ENCODE assay signal across 13 cellular contexts in genomic region chr13:107271226-107271625, GRCh38.
A peak's percentile ranks its signal among the peaks of the same experiment; 100 is the strongest.
DNase-seq lines count a peak whose midpoint lies in the region; ATAC-seq and TF ChIP-seq lines count a peak whose summit lies in the region.
"Had no signal": no experiment of that assay in that cellular context is flagged by ENCODE, and none has a peak within 500 bp of the region (broad histone marks: within the 10 kb centered on the region; RNA-seq: fewer than 3 reads in every experiment).

No MANE protein-coding gene starts in this region.

- peak; percentile 81 for DNase-seq in HT1080 (ENCODE audit: low read depth)
- peak; percentile 12 for DNase-seq in hepatic stellate cell (ENCODE audit: low spot score)
- no peak for DNase-seq in prostate gland (ENCODE audit: low spot score)
- DNase-seq in immature natural killer cell = no peak
- DNase-seq: activated T-cell treated with anti-CD3 and anti-CD28 coated beads, Interleukin-2, amount 50 U/mL, for 72 hours; naive thymus-derived CD8-positive, alpha-beta T cell; NCI-H774 had no signal

- WGBS in prostate gland = 42% methylated on average over 2 of the region's 2 CpGs

- TF ChIP-seq POLR2A in prostate gland (IDR thresholded peaks at IDR 0.05) = no peak

- H2AFZ ChIP-seq in ACC112 (ENCODE audit: low read length, unreplicated experiment) = peak overlapping the region; percentile 57
- H2AFZ ChIP-seq: hepatocyte had no signal

- no peak overlapping the region for H3K27ac Mint-ChIP-seq in immature natural killer cell
- H3K27ac Mint-ChIP-seq: activated T-cell treated with anti-CD3 and anti-CD28 coated beads, Interleukin-2, amount 50 U/mL, for 72 hours; naive thymus-derived CD8-positive, alpha-beta T cell; T-helper 2 cell treated with Interferon-gamma antibody and Interleukin-4, amounts not matched to agents 5 μg/mL and 100 μg/mL, for 36 hours had no signal

- no peaks in the 10 kb centered on the region for H3K4me1 Mint-ChIP-seq in immature natural killer cell

- H3K27ac ChIP-seq in ACC112 (ENCODE audit: low read depth, low read length) = peak overlapping the region; percentile 12; the same call in 1 of the 2 replicates
- H3K27ac ChIP-seq in prostate gland = no peak overlapping the region
- H3K27ac ChIP-seq: hepatocyte had no signal

- H3K27me3 ChIP-seq in ACC112 (ENCODE audit: insufficient read depth, low read length) (no peaks in the 10 kb centered on the region), prostate gland (replicated peaks; ENCODE audit: insufficient read depth) (no peaks in the 10 kb centered on the region)
- H3K27me3 ChIP-seq: hepatocyte had no signal

- no peaks in the 10 kb centered on the region for H3K36me3 Mint-ChIP-seq in immature natural killer cell
- H3K36me3 Mint-ChIP-seq: naive thymus-derived CD8-positive, alpha-beta T cell had no signal

- intact Hi-C loops in prostate gland (cut with DNase I) = no loop called here

- no peaks in the 10 kb centered on the region for H3K36me3 ChIP-seq in ACC112 (ENCODE audit: insufficient read depth, low read length)
- no peaks in the 10 kb centered on the region for H3K36me3 ChIP-seq in prostate gland

- TF ChIP-seq CTCF in prostate gland (IDR thresholded peaks at IDR 0.05) = no peak

- H3K9me3 Mint-ChIP-seq in immature natural killer cell = peaks cover 3 to 20% (median 12%) of the 10 kb centered on the region in 6 donors

- no peaks in the 10 kb centered on the region for H3K27me3 Mint-ChIP-seq in immature natural killer cell (ENCODE audit: low read depth in 3 of 3)
- H3K27me3 Mint-ChIP-seq: naive thymus-derived CD8-positive, alpha-beta T cell had no signal

- H3K4me3 ChIP-seq in ACC112 (ENCODE audit: low read depth, low read length) (no peak overlapping the region), prostate gland (no peak overlapping the region)
- H3K4me3 ChIP-seq: hepatocyte had no signal

- ATAC-seq in SK-N-SH treated with all-trans-retinoic acid at 6 μM for 48 hours (peak; percentile 73), esophagus mucosa (no peak), HG03139 (IDR thresholded peaks at IDR 0.05; ENCODE audit: unreplicated experiment) (no peak)
- ATAC-seq: activated T-cell treated with anti-CD3 and anti-CD28 coated beads, Interleukin-2, amount 50 U/mL, for 72 hours; naive thymus-derived CD8-positive, alpha-beta T cell had no signal

- H3K4me3 Mint-ChIP-seq in immature natural killer cell = no peak overlapping the region
- H3K4me3 Mint-ChIP-seq: activated T-cell treated with anti-CD3 and anti-CD28 coated beads, Interleukin-2, amount 50 U/mL, for 72 hours; naive thymus-derived CD8-positive, alpha-beta T cell; T-helper 2 cell treated with Interferon-gamma antibody and Interleukin-4, amounts not matched to agents 5 μg/mL and 100 μg/mL, for 36 hours had no signal

- H3K4me1 ChIP-seq in ACC112 (ENCODE audit: control insufficient read depth, insufficient read depth, low read length, unreplicated experiment) = peaks cover 12% of the 10 kb centered on the region
- H3K4me1 ChIP-seq in prostate gland (replicated peaks) = no peaks in the 10 kb centered on the region

- no peaks in the 10 kb centered on the region for H3K9me3 ChIP-seq in prostate gland

- no peaks in the 10 kb centered on the region for H3K79me2 ChIP-seq in ACC112 (ENCODE audit: control insufficient read depth, insufficient read depth, low read length, unreplicated experiment)
- H3K79me2 ChIP-seq: hepatocyte had no signal

TF ChIP-seq in SK-N-SH treated with all-trans-retinoic acid at 6 μM for 48 hours, 23 proteins besides CTCF, POLR2A, EP300 and RAD21:
- no peak for TF ChIP-seq ZC3H10 (CRISPR knock-in tag; IDR thresholded peaks at IDR 0.05)
- no peak for TF ChIP-seq SNAI2 (CRISPR knock-in tag; IDR thresholded peaks at IDR 0.05)
- no peak for TF ChIP-seq RARB (CRISPR knock-in tag; IDR thresholded peaks at IDR 0.05)
- TF ChIP-seq ZNF70 (CRISPR knock-in tag; IDR thresholded peaks at IDR 0.05) = no peak
- no peak for TF ChIP-seq TSHZ2 (CRISPR knock-in tag; IDR thresholded peaks at IDR 0.05)
- TF ChIP-seq ZNF8 (CRISPR knock-in tag; IDR thresholded peaks at IDR 0.05) = no peak
- no peak for TF ChIP-seq ARNTL (CRISPR knock-in tag; IDR thresholded peaks at IDR 0.05; ENCODE audit: borderline replicate concordance, low read depth)

Comparison
In these comparisons a context has a peak if more than half of its experiments do, and no peak if none do; other contexts are left out.
1. DNase-seq: peak in HT1080 (single experiment) and hepatic stellate cell (single experiment); none in prostate gland (single experiment) and immature natural killer cell (0 of 3).